In the genomic region with DNA sequence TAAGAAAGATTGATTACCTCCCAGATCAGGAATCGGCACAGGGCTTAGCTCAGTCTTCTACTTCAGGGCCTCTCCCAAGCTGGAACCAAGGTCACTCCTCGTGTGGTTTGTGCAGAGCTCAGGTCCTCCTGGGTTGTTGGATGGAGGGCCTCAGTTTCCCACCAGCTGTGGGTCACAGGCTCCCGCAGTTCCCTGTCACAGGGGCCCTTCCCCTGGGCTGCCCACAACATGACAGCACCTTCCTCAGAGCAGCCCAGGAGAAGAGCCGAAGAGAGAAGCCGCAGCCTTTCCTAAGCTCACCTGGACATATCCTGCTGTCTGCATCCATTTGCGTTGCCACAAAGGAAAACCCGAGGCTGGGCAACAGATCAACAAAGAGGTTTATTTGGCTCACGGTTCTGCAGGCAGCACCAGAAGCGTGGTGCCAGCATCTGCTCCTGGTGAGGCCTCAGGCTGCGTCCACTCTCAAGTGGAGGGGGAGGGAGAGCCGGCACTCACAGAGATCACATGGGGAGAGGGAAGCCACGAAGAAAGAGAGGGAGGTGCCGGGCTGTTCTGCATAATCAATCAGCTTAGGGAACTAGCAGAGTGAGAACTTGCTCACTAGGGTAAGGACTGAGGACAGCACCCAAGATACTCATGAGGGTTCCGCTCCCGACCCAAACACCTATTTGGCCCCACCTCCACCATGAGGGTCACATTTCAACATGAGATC, we compare ENCODE assay signal across 1 cellular context.
TF ChIP-seq lines count a peak whose summit lies in the region.

No MANE protein-coding gene starts in this region.

TF ChIP-seq in WTC11, 78 proteins besides CTCF, POLR2A, EP300 and RAD21 (continued from another document):
- TF ChIP-seq, protein P1, sequence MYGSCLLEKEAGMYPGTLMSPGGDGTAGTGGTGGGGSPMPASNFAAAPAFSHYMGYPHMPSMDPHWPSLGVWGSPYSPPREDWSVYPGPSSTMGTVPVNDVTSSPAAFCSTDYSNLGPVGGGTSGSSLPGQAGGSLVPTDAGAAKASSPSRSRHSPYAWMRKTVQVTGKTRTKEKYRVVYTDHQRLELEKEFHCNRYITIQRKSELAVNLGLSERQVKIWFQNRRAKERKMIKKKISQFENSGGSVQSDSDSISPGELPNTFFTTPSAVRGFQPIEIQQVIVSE (CRISPR knock-in tag; IDR thresholded peaks at IDR 0.05; ENCODE audit: borderline replicate concordance) = no peak
- no peak for TF ChIP-seq SMAD4 (CRISPR knock-in tag; IDR thresholded peaks at IDR 0.05)
- TF ChIP-seq, protein P2, sequence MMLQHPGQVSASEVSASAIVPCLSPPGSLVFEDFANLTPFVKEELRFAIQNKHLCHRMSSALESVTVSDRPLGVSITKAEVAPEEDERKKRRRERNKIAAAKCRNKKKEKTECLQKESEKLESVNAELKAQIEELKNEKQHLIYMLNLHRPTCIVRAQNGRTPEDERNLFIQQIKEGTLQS (CRISPR knock-in tag; conservative IDR thresholded peaks at IDR 0.05) = no peak
